ENCODE assay signal across 1 cellular context in the genomic region with DNA sequence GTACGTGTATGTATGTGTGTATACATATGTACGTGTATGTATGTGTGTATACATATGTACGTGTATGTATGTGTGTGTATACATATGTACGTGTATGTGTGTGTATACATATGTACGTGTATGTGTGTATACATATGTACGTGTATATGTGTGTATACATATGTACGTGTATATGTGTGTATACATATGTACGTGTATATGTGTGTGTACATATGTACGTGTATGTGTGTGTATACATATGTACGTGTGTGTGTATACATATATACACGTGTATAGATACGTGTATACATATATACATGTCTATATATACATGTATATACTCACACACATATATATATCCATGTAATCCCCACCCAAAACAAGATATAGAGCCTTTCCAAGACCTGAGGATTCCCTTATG.
TF ChIP-seq lines count a peak whose summit lies in the region.

No MANE protein-coding gene starts in this region.

TF ChIP-seq in K562, 482 proteins besides CTCF, POLR2A, EP300 and RAD21:
- TF ChIP-seq JUNB (CRISPR knock-in tag; conservative IDR thresholded peaks at IDR 0.05) (0 out of 2 replicates have a peak, but pooled peaks have one; percentile 27), KDM1A (IDR thresholded peaks at IDR 0.05) (peak in 1 of 2 experiments; percentile 96; a peak in 2 of 4 replicates), NFIX (CRISPR knock-in tag; IDR thresholded peaks at IDR 0.05; ENCODE audit: low read depth) (0 out of 2 replicates have a peak, but pooled peaks have one; percentile 40), ZKSCAN8 (CRISPR knock-in tag; IDR thresholded peaks at IDR 0.05) (peak; percentile 64; the same call in 1 of the 2 replicates), MTF1 (CRISPR knock-in tag; IDR thresholded peaks at IDR 0.05; ENCODE audit: borderline replicate concordance) (peak; percentile 80; the same call in 1 of the 2 replicates), ARID2 (IDR thresholded peaks at IDR 0.05) (peak; percentile 77; the same call in 1 of the 2 replicates), ZNF140 (CRISPR knock-in tag; IDR thresholded peaks at IDR 0.05) (peak; percentile 44; the same call in 1 of the 2 replicates), SLC30A9 (CRISPR knock-in tag; IDR thresholded peaks at IDR 0.05) (0 out of 2 replicates have a peak, but pooled peaks have one; percentile 78), NCOR1 (IDR thresholded peaks at IDR 0.05) (0 out of 2 replicates have a peak, but pooled peaks have one; percentile 12)
- TF ChIP-seq, protein P1, sequence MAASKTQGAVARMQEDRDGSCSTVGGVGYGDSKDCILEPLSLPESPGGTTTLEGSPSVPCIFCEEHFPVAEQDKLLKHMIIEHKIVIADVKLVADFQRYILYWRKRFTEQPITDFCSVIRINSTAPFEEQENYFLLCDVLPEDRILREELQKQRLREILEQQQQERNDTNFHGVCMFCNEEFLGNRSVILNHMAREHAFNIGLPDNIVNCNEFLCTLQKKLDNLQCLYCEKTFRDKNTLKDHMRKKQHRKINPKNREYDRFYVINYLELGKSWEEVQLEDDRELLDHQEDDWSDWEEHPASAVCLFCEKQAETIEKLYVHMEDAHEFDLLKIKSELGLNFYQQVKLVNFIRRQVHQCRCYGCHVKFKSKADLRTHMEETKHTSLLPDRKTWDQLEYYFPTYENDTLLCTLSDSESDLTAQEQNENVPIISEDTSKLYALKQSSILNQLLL (CRISPR knock-in tag; IDR thresholded peaks at IDR 0.05; ENCODE audit: borderline replicate concordance) = peak; percentile 84; the same call in 1 of the 2 replicates
- TF ChIP-seq, protein P2, sequence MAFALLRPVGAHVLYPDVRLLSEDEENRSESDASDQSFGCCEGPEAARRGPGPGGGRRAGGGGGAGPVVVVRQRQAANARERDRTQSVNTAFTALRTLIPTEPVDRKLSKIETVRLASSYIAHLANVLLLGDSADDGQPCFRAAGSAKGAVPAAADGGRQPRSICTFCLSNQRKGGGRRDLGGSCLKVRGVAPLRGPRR (CRISPR knock-in tag; IDR thresholded peaks at IDR 0.05) = peak; percentile 71; the same call in 1 of the 2 replicates
- TF ChIP-seq, protein P3, sequence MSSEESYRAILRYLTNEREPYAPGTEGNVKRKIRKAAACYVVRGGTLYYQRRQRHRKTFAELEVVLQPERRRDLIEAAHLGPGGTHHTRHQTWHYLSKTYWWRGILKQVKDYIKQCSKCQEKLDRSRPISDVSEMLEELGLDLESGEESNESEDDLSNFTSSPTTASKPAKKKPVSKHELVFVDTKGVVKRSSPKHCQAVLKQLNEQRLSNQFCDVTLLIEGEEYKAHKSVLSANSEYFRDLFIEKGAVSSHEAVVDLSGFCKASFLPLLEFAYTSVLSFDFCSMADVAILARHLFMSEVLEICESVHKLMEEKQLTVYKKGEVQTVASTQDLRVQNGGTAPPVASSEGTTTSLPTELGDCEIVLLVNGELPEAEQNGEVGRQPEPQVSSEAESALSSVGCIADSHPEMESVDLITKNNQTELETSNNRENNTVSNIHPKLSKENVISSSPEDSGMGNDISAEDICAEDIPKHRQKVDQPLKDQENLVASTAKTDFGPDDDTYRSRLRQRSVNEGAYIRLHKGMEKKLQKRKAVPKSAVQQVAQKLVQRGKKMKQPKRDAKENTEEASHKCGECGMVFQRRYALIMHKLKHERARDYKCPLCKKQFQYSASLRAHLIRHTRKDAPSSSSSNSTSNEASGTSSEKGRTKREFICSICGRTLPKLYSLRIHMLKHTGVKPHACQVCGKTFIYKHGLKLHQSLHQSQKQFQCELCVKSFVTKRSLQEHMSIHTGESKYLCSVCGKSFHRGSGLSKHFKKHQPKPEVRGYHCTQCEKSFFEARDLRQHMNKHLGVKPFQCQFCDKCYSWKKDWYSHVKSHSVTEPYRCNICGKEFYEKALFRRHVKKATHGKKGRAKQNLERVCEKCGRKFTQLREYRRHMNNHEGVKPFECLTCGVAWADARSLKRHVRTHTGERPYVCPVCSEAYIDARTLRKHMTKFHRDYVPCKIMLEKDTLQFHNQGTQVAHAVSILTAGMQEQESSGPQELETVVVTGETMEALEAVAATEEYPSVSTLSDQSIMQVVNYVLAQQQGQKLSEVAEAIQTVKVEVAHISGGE (CRISPR knock-in tag; IDR thresholded peaks at IDR 0.05) = peak in 1 of 3 experiments; percentile 49; a peak in 1 of 6 replicates
